1 cellular context compared by ENCODE assay signal in the genomic region with DNA sequence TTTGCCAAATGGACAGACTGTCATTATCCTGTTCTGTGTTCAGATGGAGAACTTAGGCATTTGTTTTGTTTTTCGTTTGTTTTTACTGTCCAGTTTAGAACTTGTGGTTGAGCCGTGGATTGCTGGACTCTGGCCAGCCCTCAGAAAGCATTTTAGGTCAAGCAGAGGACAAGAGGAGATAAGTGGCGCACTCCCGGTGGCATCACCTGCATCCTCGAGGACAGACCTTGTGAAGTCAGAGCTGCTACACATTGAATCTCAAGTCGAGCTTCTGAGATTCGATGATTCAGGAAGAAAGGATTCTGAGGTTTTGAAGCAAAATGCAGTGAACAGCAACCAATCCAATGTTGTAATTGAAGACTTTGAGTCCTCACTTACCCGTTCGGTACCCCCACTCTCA.
TF ChIP-seq lines count a peak whose summit lies in the region.

No MANE protein-coding gene starts in this region.

TF ChIP-seq in HepG2, 621 proteins besides CTCF, POLR2A, EP300 and RAD21:
- TF ChIP-seq, protein P1, sequence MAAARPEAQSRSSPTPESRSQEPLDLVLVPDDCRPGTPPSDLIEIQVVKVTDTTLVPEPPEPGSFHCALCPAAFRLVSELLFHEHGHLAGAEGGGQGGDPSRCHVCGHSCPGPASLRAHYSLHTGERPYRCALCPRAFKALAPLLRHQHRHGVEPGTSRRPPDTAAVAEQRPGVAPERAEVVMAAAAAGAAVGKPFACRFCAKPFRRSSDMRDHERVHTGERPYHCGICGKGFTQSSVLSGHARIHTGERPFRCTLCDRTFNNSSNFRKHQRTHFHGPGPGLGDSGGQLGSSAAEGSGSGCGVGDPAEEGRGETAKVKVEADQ (CRISPR knock-in tag; IDR thresholded peaks at IDR 0.05; ENCODE audit: borderline replicate concordance): no peak
- TF ChIP-seq, protein P2, sequence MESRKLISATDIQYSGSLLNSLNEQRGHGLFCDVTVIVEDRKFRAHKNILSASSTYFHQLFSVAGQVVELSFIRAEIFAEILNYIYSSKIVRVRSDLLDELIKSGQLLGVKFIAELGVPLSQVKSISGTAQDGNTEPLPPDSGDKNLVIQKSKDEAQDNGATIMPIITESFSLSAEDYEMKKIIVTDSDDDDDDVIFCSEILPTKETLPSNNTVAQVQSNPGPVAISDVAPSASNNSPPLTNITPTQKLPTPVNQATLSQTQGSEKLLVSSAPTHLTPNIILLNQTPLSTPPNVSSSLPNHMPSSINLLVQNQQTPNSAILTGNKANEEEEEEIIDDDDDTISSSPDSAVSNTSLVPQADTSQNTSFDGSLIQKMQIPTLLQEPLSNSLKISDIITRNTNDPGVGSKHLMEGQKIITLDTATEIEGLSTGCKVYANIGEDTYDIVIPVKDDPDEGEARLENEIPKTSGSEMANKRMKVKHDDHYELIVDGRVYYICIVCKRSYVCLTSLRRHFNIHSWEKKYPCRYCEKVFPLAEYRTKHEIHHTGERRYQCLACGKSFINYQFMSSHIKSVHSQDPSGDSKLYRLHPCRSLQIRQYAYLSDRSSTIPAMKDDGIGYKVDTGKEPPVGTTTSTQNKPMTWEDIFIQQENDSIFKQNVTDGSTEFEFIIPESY (CRISPR knock-in tag; IDR thresholded peaks at IDR 0.05): peak; percentile 29; the same call in 1 of the 2 replicates
- TF ChIP-seq GZF1 (CRISPR knock-in tag; IDR thresholded peaks at IDR 0.05) (no peak), HOXA3 (CRISPR knock-in tag; IDR thresholded peaks at IDR 0.05) (0 out of 2 replicates have a peak, but pooled peaks have one; percentile 21), SRSF9 (IDR thresholded peaks at IDR 0.05; ENCODE audit: borderline replicate concordance, insufficient read depth, low read depth, low read length, poor library complexity, severe bottlenecking) (no peak), SAP130 (CRISPR knock-in tag; IDR thresholded peaks at IDR 0.05; ENCODE audit: low read depth) (0 out of 2 replicates have a peak, but pooled peaks have one; percentile 0), ZFP90 (CRISPR knock-in tag; IDR thresholded peaks at IDR 0.05; ENCODE audit: borderline replicate concordance) (no peak), RARA (CRISPR knock-in tag; IDR thresholded peaks at IDR 0.05) (peak; percentile 71), KDM5B (CRISPR knock-in tag; IDR thresholded peaks at IDR 0.05; ENCODE audit: borderline replicate concordance) (no peak), ONECUT2 (CRISPR knock-in tag; IDR thresholded peaks at IDR 0.05) (no peak)
